ENCODE assay signal across 1 cellular context in the genomic region with DNA sequence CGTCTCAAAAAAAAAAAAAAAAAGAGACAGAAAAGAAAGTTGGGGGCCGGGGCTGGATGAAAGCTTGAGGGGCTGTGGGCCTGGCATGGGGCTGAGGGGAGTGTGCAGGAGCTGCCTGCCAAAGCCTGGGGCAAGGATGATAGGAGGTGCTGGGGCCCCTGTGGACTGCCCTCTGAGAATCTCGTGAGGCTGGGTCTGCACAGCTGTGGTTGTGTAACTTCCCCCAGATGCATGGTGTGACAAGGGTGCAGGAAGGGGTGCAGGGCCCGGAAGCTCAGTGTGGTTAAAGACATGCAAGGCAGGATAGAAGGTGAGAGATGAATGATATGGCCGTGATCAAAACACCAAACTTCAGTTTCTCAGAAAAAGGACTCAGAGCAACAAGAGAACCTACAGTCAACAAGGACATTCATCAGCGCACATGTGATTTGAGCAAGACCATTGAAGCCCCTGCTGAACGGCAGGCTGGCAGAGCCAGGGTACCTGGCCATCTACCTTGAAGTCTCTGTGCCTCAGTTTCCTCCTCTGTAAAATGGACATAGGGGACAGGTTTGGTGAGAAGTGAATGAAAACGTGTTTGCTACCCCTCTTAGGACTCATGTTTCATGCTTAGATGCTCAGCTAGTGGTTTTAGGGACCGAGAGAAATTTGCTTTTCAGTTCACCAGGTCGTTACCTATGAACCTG.
TF ChIP-seq lines count a peak whose summit lies in the region.

No MANE protein-coding gene starts in this region.

TF ChIP-seq in HepG2, 621 proteins besides CTCF, POLR2A, EP300 and RAD21:
- TF ChIP-seq ZFP36 (IDR thresholded peaks at IDR 0.05; ENCODE audit: borderline replicate concordance, low read depth, low read length, partially characterized antibody) (no peak), ZNF629 (CRISPR knock-in tag; conservative IDR thresholded peaks at IDR 0.05) (peak; percentile 37; the same call in 1 of the 2 replicates)
TF ChIP-seq in HepG2: peak in this region for 1.
